Comparison of ENCODE assay signal across 1 cellular context in genomic region chr10:51109821-51110533, GRCh38.
TF ChIP-seq lines count a peak whose summit lies in the region.

No MANE protein-coding gene starts in this region.

TF ChIP-seq in HEK293, 187 proteins besides CTCF, POLR2A, EP300 and RAD21 (continued from another document):
- TF ChIP-seq ZNF423 (tag by site-specific recombination; IDR thresholded peaks at IDR 0.05) = no peak
